Comparison of ENCODE assay signal across 1 cellular context in the genomic region with DNA sequence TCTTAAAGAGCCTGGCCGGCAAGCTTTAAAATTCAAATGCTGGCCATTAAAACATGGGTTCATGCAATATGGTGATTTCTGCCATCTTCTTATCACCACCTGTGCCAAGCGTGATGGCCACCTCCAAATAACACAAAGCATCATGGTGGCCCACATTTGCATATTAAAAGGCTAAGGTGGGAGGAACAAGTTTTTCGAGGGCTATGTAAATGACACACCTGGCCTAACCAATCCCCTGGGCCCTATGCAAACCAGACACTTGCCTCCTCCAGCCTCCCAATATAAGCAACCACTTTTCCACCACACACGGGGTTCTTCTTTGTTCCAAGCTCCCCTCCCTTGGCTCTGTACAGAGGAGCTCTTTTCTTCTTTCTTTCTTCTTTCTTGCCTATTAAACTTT.
A peak's percentile ranks its signal among the peaks of the same experiment; 100 is the strongest.
TF ChIP-seq lines count a peak whose summit lies in the region.

No MANE protein-coding gene starts in this region.

TF ChIP-seq in GM12878, 131 proteins besides CTCF, POLR2A, EP300 and RAD21:
- TF ChIP-seq CBX3 (IDR thresholded peaks at IDR 0.05; ENCODE audit: borderline replicate concordance, low read depth) (no peak), RFX5 (IDR thresholded peaks at IDR 0.05; ENCODE audit: low read depth, low read length) (no peak), CREB1 (IDR thresholded peaks at IDR 0.05; ENCODE audit: low read depth) (no peak), NR2F1 (conservative IDR thresholded peaks at IDR 0.05) (no peak), POU2F2 (IDR thresholded peaks at IDR 0.05; ENCODE audit: borderline replicate concordance, low read depth, low read length) (0 out of 3 replicates have a peak, but pooled peaks have one; percentile 21)
